ENCODE assay signal across 8 cellular contexts in the genomic region with DNA sequence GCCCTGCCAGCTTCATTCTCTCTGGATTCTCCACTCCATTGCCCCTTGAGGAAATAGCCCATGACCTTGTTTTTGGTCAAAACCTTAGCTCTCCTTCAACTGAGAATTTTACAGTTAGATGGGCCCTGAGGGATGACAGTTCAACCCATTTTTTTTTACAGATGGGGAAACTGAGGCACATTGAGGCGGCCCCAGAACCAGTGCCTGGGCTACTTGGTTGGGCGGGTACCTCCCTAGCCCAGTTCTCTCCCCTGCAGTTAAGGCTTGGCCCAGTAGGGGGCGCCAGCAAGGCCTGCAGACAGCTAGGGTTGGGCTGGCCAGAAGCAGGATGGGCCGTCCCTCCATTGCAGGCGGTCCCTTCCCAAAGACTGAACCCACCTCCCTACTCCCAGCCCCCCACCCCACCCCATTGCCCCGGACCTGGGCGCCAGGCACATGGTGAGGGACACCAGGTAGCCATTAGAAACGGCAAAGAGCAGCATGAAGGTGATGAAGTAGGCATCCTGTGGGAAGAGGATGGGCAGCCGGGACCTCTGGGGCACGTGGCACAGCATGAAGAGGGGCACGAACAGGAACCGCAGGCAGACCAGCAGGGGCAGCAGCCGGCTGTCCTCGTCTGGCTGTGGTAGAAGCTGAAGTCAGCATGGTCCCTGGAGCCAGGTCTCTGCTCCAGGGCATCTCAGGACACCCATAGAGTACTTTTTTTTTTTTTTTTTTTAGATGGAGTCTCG. TPM values are rescaled to one million over a fixed set of nuclear protein-coding genes. Genes with fewer than 3 reads are reported as not detected.
DNase-seq lines count a peak whose midpoint lies in the region; ATAC-seq and TF ChIP-seq lines count a peak whose summit lies in the region.

No MANE protein-coding gene starts in this region.

- H3K9me2 ChIP-seq in HCT116 (ENCODE audit: insufficient read depth): no peaks in the 10 kb centered on the region

- H2AFZ ChIP-seq in HCT116 (ENCODE audit: low read depth, low read length, poor library complexity, severe bottlenecking): no peak overlapping the region
- H2AFZ ChIP-seq in mammary epithelial cell (ENCODE audit: low read depth, low read length): no peak overlapping the region

- RAD21 ChIA-PET in HCT116 (lab: Charles Lee; ENCODE audit: low non-redundant PET in 1 of 2, low total read pairs in 2 of 2, uncharacterized antibody in 2 of 2, unreplicated experiment in 2 of 2): no interaction called here

- H4K20me1 ChIP-seq in HCT116 (ENCODE audit: insufficient read depth) (no peaks in the 10 kb centered on the region), mammary epithelial cell (ENCODE audit: insufficient read depth, low read length) (no peaks in the 10 kb centered on the region)

- no peak overlapping the region for H3K9ac ChIP-seq in HCT116 (ENCODE audit: low read length)
- H3K9ac ChIP-seq in mammary epithelial cell (ENCODE audit: insufficient read depth, low read length): no peak overlapping the region
- H3K9ac ChIP-seq in mesendoderm (ENCODE audit: low read length): no peak overlapping the region

- H3K27me3 ChIP-seq in BE2C (no peaks in the 10 kb centered on the region), HCT116 (ENCODE audit: insufficient read depth, low read length) (no peaks in the 10 kb centered on the region), WERI-Rb-1 (ENCODE audit: insufficient read depth, low read depth, severe bottlenecking) (no peaks in the 10 kb centered on the region), mammary epithelial cell (ENCODE audit: insufficient read depth, low read length) (no peaks in the 10 kb centered on the region), mesendoderm (ENCODE audit: insufficient read depth, low read length, poor library complexity) (no peaks in the 10 kb centered on the region), stomach (no peaks in the 10 kb centered on the region)

- TF ChIP-seq POLR2A in HCT116 (IDR thresholded peaks at IDR 0.05; ENCODE audit: borderline replicate concordance, extremely low read depth, insufficient read depth, insufficient read length): no peak
- TF ChIP-seq POLR2A in stomach (IDR thresholded peaks at IDR 0.05): no peak

- peaks cover 11% of the 10 kb centered on the region for H3K79me1 ChIP-seq in mesendoderm (ENCODE audit: low read length)

- peak; percentile 84 for TF ChIP-seq CTCF in BE2C (IDR thresholded peaks at IDR 0.05; ENCODE audit: low read depth, low read length)
- TF ChIP-seq CTCF in HCT116 (IDR thresholded peaks at IDR 0.05 in 2 of 3, conservative IDR thresholded peaks at IDR 0.05 in 1 of 3; ENCODE audit: borderline replicate concordance in 1 of 3, insufficient read depth in 1 of 3, low read depth in 2 of 3, low read length in 2 of 3): peak in 2 of 3 experiments; percentile 91 to 95; a peak in 5 of 6 replicates
- peak; percentile 91 for TF ChIP-seq CTCF in WERI-Rb-1 (IDR thresholded peaks at IDR 0.05; ENCODE audit: low read depth, low read length)
- peak; percentile 71 to 80 for TF ChIP-seq CTCF in mammary epithelial cell (conservative IDR thresholded peaks at IDR 0.05 in 1 of 2, IDR thresholded peaks at IDR 0.05 in 1 of 2; ENCODE audit: extremely low read depth in 1 of 2, insufficient read depth in 1 of 2, low read depth in 1 of 2, low read length in 2 of 2)
- peak in 4 of 7 experiments; percentile 11 to 49 (median 28) for TF ChIP-seq CTCF in stomach (IDR thresholded peaks at IDR 0.05)

- dilution Hi-C loops in mammary epithelial cell (cut with HindIII; ENCODE audit: low sequenced_read_pairs): no loop called here

- no peak overlapping the region for H2BK15ac ChIP-seq in mesendoderm (replicated peaks; ENCODE audit: low read depth)

- intact Hi-C loops in HCT116 (cut with micrococcal nuclease) (no loop called here), mammary epithelial cell (cut with micrococcal nuclease) (no loop called here), stomach (cut with DNase I; ENCODE audit: low total_unique reads) (no loop called here)

- no peak overlapping the region for H2BK120ac ChIP-seq in mesendoderm (ENCODE audit: low read depth, low read length)

- 90% methylated on average over 4 of the region's 15 CpGs for WGBS in mammary epithelial cell (ENCODE audit: low coverage, missing lambda C conversion rate)
- WGBS in mesendoderm (ENCODE audit: extremely low coverage, insufficient coverage, low lambda C conversion rate): no CpG with 5 or more reads among the region's 15 CpGs
- 70 to 77% (median 75%) methylated on average over 8 to 15 of the region's 15 CpGs for WGBS in stomach, 5 donors

- H3K4me1 ChIP-seq in BE2C: no peaks in the 10 kb centered on the region
- peaks cover 0 to 7% of the 10 kb centered on the region in 2 experiments; a peak in 1 of 4 replicates for H3K4me1 ChIP-seq in HCT116 (ENCODE audit: control insufficient read depth in 1 of 2, insufficient read depth in 2 of 2, low read length in 2 of 2)
- H3K4me1 ChIP-seq in mammary epithelial cell (ENCODE audit: insufficient read depth, low read length): peaks cover 9% of the 10 kb centered on the region
- H3K4me1 ChIP-seq in mesendoderm (ENCODE audit: control insufficient read depth, low read depth, low read length): no peaks in the 10 kb centered on the region
- peaks cover 0 to 14% (median 10%) of the 10 kb centered on the region in 4 donors for H3K4me1 ChIP-seq in stomach

- in situ Hi-C loops in mammary epithelial cell (cut with MboI; ENCODE audit: low sequenced_read_pairs in 2 of 2): no loop called here

- no peak overlapping the region for H3K4ac ChIP-seq in mesendoderm (ENCODE audit: low read depth, low read length)

- no peak overlapping the region for H3K27ac ChIP-seq in HCT116 (ENCODE audit: low read depth, low read length)
- no peak overlapping the region for H3K27ac ChIP-seq in WERI-Rb-1
- no peak overlapping the region for H3K27ac ChIP-seq in mammary epithelial cell (ENCODE audit: insufficient read depth, low read depth, low read length)
- no peak overlapping the region for H3K27ac ChIP-seq in mesendoderm (ENCODE audit: low read depth, low read length)
- peak overlapping the region in 4 of 5 donors; percentile 39 to 65 (median 43) for H3K27ac ChIP-seq in stomach

- DNase-seq in BE2C (peak; percentile 68), HCT116 (ENCODE audit: low read depth, low spot score) (no peak), WERI-Rb-1 (peak; percentile 77), mammary epithelial cell (no peak), mesendoderm (peak; percentile 88), stomach (peak; percentile 55), SW 1271 (lab: John Stamatoyannopoulos, UW) (no peak)

- POLR2A ChIA-PET in HCT116 (lab: Charles Lee): no interaction called here

- H3K23ac ChIP-seq in mesendoderm (ENCODE audit: low read length): no peak overlapping the region

- no peak overlapping the region for H3K56ac ChIP-seq in mesendoderm (ENCODE audit: low read length)

- H3K4me3 ChIP-seq in BE2C (ENCODE audit: low read depth, low read length) (no peak overlapping the region), HCT116 (replicated peaks in 1 of 2; ENCODE audit: low read depth in 1 of 2, low read length in 2 of 2) (no peak overlapping the region), WERI-Rb-1 (ENCODE audit: low read depth, low read length) (no peak overlapping the region), mammary epithelial cell (replicated peaks in 1 of 3; ENCODE audit: insufficient read depth in 1 of 3, low read depth in 2 of 3, low read length in 3 of 3) (no peak overlapping the region), mesendoderm (ENCODE audit: low read length) (no peak overlapping the region), stomach (no peak overlapping the region)

- no peak overlapping the region for H4K5ac ChIP-seq in mesendoderm (ENCODE audit: low read length)

- CTCF ChIA-PET in HCT116 (lab: Charles Lee) (interaction anchor here (0.6 to 2.8 kb wide), 8 partner anchors 8 to 315 kb away, joined by 3 to 23 read pairs (median 6); partner anchors contain the start of gene SLC29A2), mammary epithelial cell (lab: Charles Lee; ENCODE audit: low non-redundant PET) (interaction anchor here (0.6 to 1.1 kb wide), 4 partner anchors 22 to 264 kb away, joined by 3 to 7 read pairs (median 3); no protein-coding TSS in a partner anchor)

- no peak overlapping the region for H3K4me2 ChIP-seq in HCT116 (ENCODE audit: low read length)
- H3K4me2 ChIP-seq in mammary epithelial cell (ENCODE audit: insufficient read depth, low read depth, low read length): no peak overlapping the region
- no peak overlapping the region for H3K4me2 ChIP-seq in mesendoderm (ENCODE audit: low read length)

- H2BK5ac ChIP-seq in mesendoderm (ENCODE audit: low read length): no peak overlapping the region

- no peak for TF ChIP-seq EP300 in stomach (IDR thresholded peaks at IDR 0.05)

- H2AK5ac ChIP-seq in mesendoderm (ENCODE audit: low read length): no peak overlapping the region

- no peak overlapping the region for H4K8ac ChIP-seq in mesendoderm (ENCODE audit: low read depth, low read length)

- BruUV-seq in HCT116 (replicated peaks; lab: Mats Ljungman, UMichigan): no TSS peak
- BruUV-seq in mammary epithelial cell (replicated peaks; lab: Mats Ljungman, UMichigan): no TSS peak

- H3K9me3 ChIP-seq in BE2C (no peaks in the 10 kb centered on the region), HCT116 (ENCODE audit: control insufficient read depth in 1 of 2, insufficient read depth in 1 of 2, low read depth in 1 of 2, low read length in 2 of 2) (no peaks in the 10 kb centered on the region), WERI-Rb-1 (ENCODE audit: severe bottlenecking) (no peaks in the 10 kb centered on the region), mammary epithelial cell (replicated peaks; ENCODE audit: insufficient read depth, low read length) (no peaks in the 10 kb centered on the region), stomach (no peaks in the 10 kb centered on the region)

- peak; percentile 75 for ATAC-seq in HCT116
- ATAC-seq in GM21619 (IDR thresholded peaks at IDR 0.05; ENCODE audit: unreplicated experiment): no peak

- H3K18ac ChIP-seq in mesendoderm (ENCODE audit: low read length): no peak overlapping the region

- TF ChIP-seq RAD21 in HCT116 (IDR thresholded peaks at IDR 0.05; ENCODE audit: low read depth): no peak

- H3K36me3 ChIP-seq in BE2C: peaks cover 17% of the 10 kb centered on the region
- peaks cover 30 to 45% of the 10 kb centered on the region in 2 experiments for H3K36me3 ChIP-seq in HCT116 (ENCODE audit: control insufficient read depth in 1 of 2, insufficient read depth in 2 of 2, low read length in 2 of 2)
- H3K36me3 ChIP-seq in WERI-Rb-1: peaks cover 75% of the 10 kb centered on the region
- H3K36me3 ChIP-seq in mammary epithelial cell (ENCODE audit: insufficient read depth, low read length): no peaks in the 10 kb centered on the region
- H3K36me3 ChIP-seq in mesendoderm (ENCODE audit: control insufficient read depth, insufficient read depth, low read length): peaks cover 24% of the 10 kb centered on the region
- H3K36me3 ChIP-seq in stomach: peaks cover 0 to 22% (median 17%) of the 10 kb centered on the region in 4 donors

- H3K79me2 ChIP-seq in HCT116 (ENCODE audit: insufficient read depth, low read length) (peaks cover 16% of the 10 kb centered on the region), mammary epithelial cell (ENCODE audit: insufficient read depth, low read length) (no peaks in the 10 kb centered on the region), mesendoderm (ENCODE audit: control insufficient read depth, insufficient read depth, low read length) (peaks cover 4% of the 10 kb centered on the region)

RNA-seq across cellular contexts. Expression of gene SLC29A2, which starts 7.6 kb away (rescaled TPM):
- 11.9 TPM for polyA plus RNA-seq in BE2C (2012; ENCODE audit: insufficient read depth, insufficient read length, low read depth)
- total RNA-seq in HCT116 (2021; ENCODE audit: unreplicated experiment) (39.7 TPM), mammary epithelial cell (1 to 10 TPM; 3.2 to 5.9 TPM), stomach (10 to 100 TPM in 1 of 5 donors, 1 to 10 TPM in 4; 3.9 to 14.3 (median 7.0) TPM)
- 24.1 and 26.8 TPM in 2 replicates for polyA plus RNA-seq in HCT116 (2012)
- polyA plus RNA-seq in mammary epithelial cell (5.2 TPM), stomach (10 to 100 TPM in 1 of 3 donors, 1 to 10 TPM in 2; 2.0 to 10.1 (median 5.8) TPM)
- polyA minus RNA-seq in mammary epithelial cell: 4.5 TPM
- 28.3 TPM for polyA plus RNA-seq in mesendoderm (2013, experiment 1 of 2)
- 29.0 TPM for polyA plus RNA-seq in mesendoderm (2013, experiment 2 of 2)

RNA-seq across cellular contexts. Expression of gene B4GAT1, which starts 16.5 kb away (rescaled TPM):
- polyA plus RNA-seq in BE2C (2012; ENCODE audit: insufficient read depth, insufficient read length, low read depth): 52.0 TPM
- total RNA-seq in HCT116 (2021; ENCODE audit: unreplicated experiment) (6.7 TPM), mammary epithelial cell (10 to 100 TPM; 10.1 to 15.5 TPM), stomach (10 to 100 TPM in 4 of 5 donors, 1 to 10 TPM in 1; 3.5 to 22.3 (median 18.4) TPM)
- 4.6 and 6.1 TPM in 2 replicates for polyA plus RNA-seq in HCT116 (2012)
- polyA plus RNA-seq in mammary epithelial cell (11.0 TPM), stomach (10 to 100 TPM; 10.8 to 17.3 (median 11.3) TPM)
- 3.0 TPM for polyA minus RNA-seq in mammary epithelial cell
- polyA plus RNA-seq in mesendoderm (2013, experiment 1 of 2): 10.0 TPM
- polyA plus RNA-seq in mesendoderm (2013, experiment 2 of 2): 10.3 TPM

RNA-seq across cellular contexts. Expression of gene BRMS1, which starts 19.1 kb away (rescaled TPM):
- 109 TPM for polyA plus RNA-seq in BE2C (2012; ENCODE audit: insufficient read depth, insufficient read length, low read depth)
- total RNA-seq in HCT116 (2021; ENCODE audit: unreplicated experiment) (42.1 TPM), mammary epithelial cell (10 to 100 TPM; 56.3 to 69.4 TPM), stomach (100 to 1,000 TPM in 1 of 5 donors, 10 to 100 TPM in 4; 14.6 to 105 (median 37.4) TPM)
- 32.8 and 37.7 TPM in 2 replicates for polyA plus RNA-seq in HCT116 (2012)
- polyA plus RNA-seq in mammary epithelial cell (75.0 TPM), stomach (10 to 100 TPM; 60.1 to 68.7 (median 64.2) TPM)
- polyA minus RNA-seq in mammary epithelial cell: 32.9 TPM
- 45.3 TPM for polyA plus RNA-seq in mesendoderm (2013, experiment 1 of 2)
- polyA plus RNA-seq in mesendoderm (2013, experiment 2 of 2): 44.6 TPM

RNA-seq across cellular contexts. Expression of gene RIN1, which starts 27.7 kb away (rescaled TPM):
- polyA plus RNA-seq in BE2C (2012; ENCODE audit: insufficient read depth, insufficient read length, low read depth): 18.0 TPM
- 38.7 TPM for total RNA-seq in HCT116 (2021; ENCODE audit: unreplicated experiment)
- 39.8 and 41.0 TPM in 2 replicates for polyA plus RNA-seq in HCT116 (2012)
- total RNA-seq in mammary epithelial cell: 10 to 100 TPM; 28.5 to 75.6 TPM
- polyA plus RNA-seq in mammary epithelial cell: 22.4 TPM
- 25.0 TPM for polyA minus RNA-seq in mammary epithelial cell
- polyA plus RNA-seq in mesendoderm (2013, experiment 1 of 2): 2.2 TPM
- 1.8 TPM for polyA plus RNA-seq in mesendoderm (2013, experiment 2 of 2)
- 10 to 100 TPM in 2 of 5 donors, 1 to 10 TPM in 2, under 1 TPM in 1; 0.58 to 26.4 (median 7.1) TPM for total RNA-seq in stomach
- polyA plus RNA-seq in stomach: 10 to 100 TPM in 2 of 3 donors, 1 to 10 TPM in 1; 7.8 to 17.3 (median 10.7) TPM

RNA-seq across cellular contexts. Expression of gene CD248, which starts 47.1 kb away (rescaled TPM):
- 93.0 TPM for polyA plus RNA-seq in BE2C (2012; ENCODE audit: insufficient read depth, insufficient read length, low read depth)
- total RNA-seq in HCT116 (2021; ENCODE audit: unreplicated experiment) (0.32 TPM), mammary epithelial cell (under 1 TPM in 1 of 2 donors, not detected in 1; 0.67 TPM), stomach (10 to 100 TPM in 2 of 5 donors, 1 to 10 TPM in 2, under 1 TPM in 1; 0.58 to 66.9 (median 6.8) TPM)
- not detected in 2 replicates for polyA plus RNA-seq in HCT116 (2012)
- polyA plus RNA-seq in mammary epithelial cell (not detected), stomach (1 to 10 TPM; 2.3 to 5.6 (median 4.6) TPM)
- polyA minus RNA-seq in mammary epithelial cell: not detected
- 3.0 TPM for polyA plus RNA-seq in mesendoderm (2013, experiment 1 of 2)
- 3.4 TPM for polyA plus RNA-seq in mesendoderm (2013, experiment 2 of 2)

Comparison
In these comparisons a context has a peak if more than half of its experiments do, and no peak if none do; other contexts are left out.
1. DNase-seq: peak in BE2C (single experiment), WERI-Rb-1 (single experiment), mesendoderm (single experiment) and stomach (single experiment); none in HCT116 (single experiment), mammary epithelial cell (single experiment) and SW 1271 (0 of 2).
2. CTCF ChIP-seq: peak in every context shown above with its lines; median percentile 93 in HCT116; 91 in WERI-Rb-1; 84 in BE2C; 76 in mammary epithelial cell; 28 in stomach.
3. H3K27ac ChIP-seq: peak in stomach (4 of 5); none in HCT116 (single experiment), WERI-Rb-1 (single experiment), mammary epithelial cell (single experiment) and mesendoderm (single experiment).